In the genomic region with DNA sequence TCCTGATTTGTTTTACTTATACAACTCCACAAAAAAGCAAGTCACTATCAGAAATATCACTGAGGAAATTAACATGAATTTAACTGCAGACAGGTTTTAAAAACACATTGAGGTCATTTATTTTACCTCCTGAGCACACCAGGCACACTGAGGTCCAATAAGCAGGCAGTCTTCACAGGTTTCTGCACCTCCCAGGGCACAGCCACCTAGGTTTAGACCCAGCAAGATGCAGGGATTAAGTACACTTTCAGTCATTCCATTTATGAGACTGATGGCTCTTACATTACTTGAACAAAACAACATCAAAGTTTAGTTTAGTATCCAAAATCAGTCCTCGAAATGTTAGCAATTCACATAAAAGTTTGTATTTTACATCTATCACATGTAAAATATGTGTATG, we compare ENCODE assay signal across 29 cellular contexts. TPM values are rescaled to one million over a fixed set of nuclear protein-coding genes. Genes with fewer than 3 reads are reported as not detected.
DNase-seq lines count a peak whose midpoint lies in the region; ATAC-seq and TF ChIP-seq lines count a peak whose summit lies in the region.
"Had no signal": no experiment of that assay in that cellular context is flagged by ENCODE, and none has a peak within 500 bp of the region (broad histone marks: within the 10 kb centered on the region; RNA-seq: fewer than 3 reads in every experiment).

No MANE protein-coding gene starts in this region.

- no peaks in the 10 kb centered on the region for H3F3A ChIP-seq in smooth muscle cell (ENCODE audit: low read depth)

- H3K4me3 ChIP-seq in Panc1 (ENCODE audit: low read depth in 2 of 2, low read length in 2 of 2) (no peak overlapping the region), epithelial cell of proximal tubule (ENCODE audit: low read depth, low read length) (peak overlapping the region; percentile 34), lung (no peak overlapping the region), smooth muscle cell (peak overlapping the region; percentile 46)
- H3K4me3 ChIP-seq: GM12878 had no signal

- POLR2A ChIA-PET in Panc1 (lab: Charles Lee) = no interaction called here
- POLR2A ChIA-PET in activated CD4-positive, alpha-beta T cell treated with anti-CD3 and anti-CD28 coated beads for 36 hours (lab: Charles Lee) = no interaction called here

- no TSS peak for BruUV-seq in Panc1 (replicated peaks; lab: Mats Ljungman, UMichigan)

- H3K4me3 Mint-ChIP-seq in activated CD4-positive, alpha-beta T cell treated with anti-CD3 and anti-CD28 coated beads for 36 hours = no peak overlapping the region
- H3K4me3 Mint-ChIP-seq: activated naive CD4-positive, alpha-beta T cell treated with anti-CD3 and anti-CD28 coated beads for 36 hours; HFFc6; neural crest cell; T-helper 1 cell treated with Interleukin-12 subunit alpha and Interleukin-12 subunit beta and Interleukin-4 antibody, amounts not matched to agents 30 μg/mL and 1 μg/mL, for 36 hours had no signal

- H3K9me3 Mint-ChIP-seq in activated CD4-positive, alpha-beta T cell treated with anti-CD3 and anti-CD28 coated beads for 36 hours (ENCODE audit: low read depth) = no peaks in the 10 kb centered on the region
- H3K9me3 Mint-ChIP-seq: activated naive CD4-positive, alpha-beta T cell treated with anti-CD3 and anti-CD28 coated beads for 36 hours; HFFc6; T-helper 1 cell treated with Interleukin-12 subunit alpha and Interleukin-12 subunit beta and Interleukin-4 antibody, amounts not matched to agents 30 μg/mL and 1 μg/mL, for 36 hours had no signal

- peak overlapping the region; percentile 59 for H3K9ac ChIP-seq in smooth muscle cell (ENCODE audit: low read depth)

- no peaks in the 10 kb centered on the region for H3K27me3 Mint-ChIP-seq in activated CD4-positive, alpha-beta T cell treated with anti-CD3 and anti-CD28 coated beads for 36 hours

- no peaks in the 10 kb centered on the region for H3K36me3 Mint-ChIP-seq in activated CD4-positive, alpha-beta T cell treated with anti-CD3 and anti-CD28 coated beads for 36 hours (ENCODE audit: low read depth)

- H4K20me1 ChIP-seq in smooth muscle cell (ENCODE audit: low read depth) = no peaks in the 10 kb centered on the region

- in situ Hi-C loops in Panc1 (cut with HindIII; ENCODE audit: low pct_unique_long_range_greater_than_20kb, low sequenced_read_pairs) = no loop called here

- no peak overlapping the region for H2AFZ ChIP-seq in smooth muscle cell (ENCODE audit: low read depth)

- H3K27me3 ChIP-seq in Panc1 (ENCODE audit: control insufficient read depth, insufficient read depth, low read length) = no peaks in the 10 kb centered on the region
- no peaks in the 10 kb centered on the region for H3K27me3 ChIP-seq in lung (ENCODE audit: control insufficient read depth, insufficient read depth)
- no peaks in the 10 kb centered on the region for H3K27me3 ChIP-seq in smooth muscle cell (ENCODE audit: low read depth)

- peak overlapping the region; percentile 62 for H3K4me2 ChIP-seq in smooth muscle cell

- H3K4me1 ChIP-seq in Panc1 (ENCODE audit: control insufficient read depth, insufficient read depth, low read length) (peaks cover 5% of the 10 kb centered on the region), lung (ENCODE audit: control insufficient read depth in 2 of 2, insufficient read depth in 2 of 2, low read length in 2 of 2) (peaks cover 2 to 3% of the 10 kb centered on the region in 2 donors), smooth muscle cell (ENCODE audit: low read depth) (no peaks in the 10 kb centered on the region)

- H3K36me3 ChIP-seq in Panc1 (ENCODE audit: control insufficient read depth, insufficient read depth, low read length) (no peaks in the 10 kb centered on the region), lung (ENCODE audit: control insufficient read depth in 2 of 2, insufficient read depth in 2 of 2, low read length in 2 of 2) (no peaks in the 10 kb centered on the region), smooth muscle cell (ENCODE audit: low read depth) (no peaks in the 10 kb centered on the region)

- no peak for TF ChIP-seq CTCF in Panc1 (IDR thresholded peaks at IDR 0.05)
- no peak for TF ChIP-seq CTCF in epithelial cell of proximal tubule (conservative IDR thresholded peaks at IDR 0.05; ENCODE audit: low read depth, low read length)
- no peak for TF ChIP-seq CTCF in lung (IDR thresholded peaks at IDR 0.05; ENCODE audit: control extremely low read depth, extremely low read depth)
- no peak for TF ChIP-seq CTCF in smooth muscle cell (IDR thresholded peaks at IDR 0.05; ENCODE audit: borderline replicate concordance, insufficient read depth, poor library complexity, severe bottlenecking)

- no peak for ATAC-seq in Panc1
- ATAC-seq in lung (ENCODE audit: insufficient read depth, low FRiP score) = peak; percentile 28
- ATAC-seq in activated CD4-positive, alpha-beta T cell treated with anti-CD3 and anti-CD28 coated beads for 36 hours = no peak
- ATAC-seq: GM12878 had no signal

- 71 to 85% methylated on average over 1 of the region's 1 CpG for WGBS in lung, 2 donors
- WGBS in smooth muscle cell (ENCODE audit: low lambda C conversion rate) = 72% methylated on average over 1 of the region's 1 CpG

- no peak for DNase-seq in Panc1 (ENCODE audit: low read depth, low spot score)
- no peak for DNase-seq in epithelial cell of proximal tubule (ENCODE audit: low read depth)
- DNase-seq in lung (ENCODE audit: low spot score) = no peak
- no peak for DNase-seq in smooth muscle cell (lab: John Stamatoyannopoulos, UW; ENCODE audit: unreplicated experiment)
- DNase-seq in NCI-H146 treated with DMSO at 0.1 percent for 48 hours (lab: John Stamatoyannopoulos, UW; ENCODE audit: unreplicated experiment) = no peak
- DNase-seq in activated CD4-positive, alpha-beta T cell treated with anti-CD3 and anti-CD28 coated beads for 36 hours = no peak
- no peak for DNase-seq in Kasumi-1 (lab: John Stamatoyannopoulos, UW)
- DNase-seq in iPS-NIHi11 (ENCODE audit: low spot score) = no peak
- DNase-seq: activated CD4-positive, alpha-beta T cell treated with anti-CD3 and anti-CD28 coated beads for 4 hours; activated naive CD4-positive, alpha-beta T cell treated with anti-CD3 and anti-CD28 coated beads for 36 hours; activated T-cell treated with anti-CD3 and anti-CD28 coated beads, Interleukin-2, amount 50 U/mL, for 48 hours; caudate nucleus; dermis blood vessel endothelial cell; DND-41; HFFc6; hypothalamus; midbrain; NCI-H1105; NCI-H2081; NCI-H446; OCI-M1; stimulated activated CD4-positive, alpha-beta T cell treated with anti-CD3 and anti-CD28 coated beads, Interleukin-2, amount 100 ng/mL, for 48 hours; stimulated activated naive CD4-positive, alpha-beta T cell had no signal

- H3K27ac Mint-ChIP-seq in activated CD4-positive, alpha-beta T cell treated with anti-CD3 and anti-CD28 coated beads for 36 hours = no peak overlapping the region
- H3K27ac Mint-ChIP-seq: activated naive CD4-positive, alpha-beta T cell treated with anti-CD3 and anti-CD28 coated beads for 36 hours; HFFc6; T-helper 1 cell treated with Interleukin-12 subunit alpha and Interleukin-12 subunit beta and Interleukin-4 antibody, amounts not matched to agents 30 μg/mL and 1 μg/mL, for 36 hours had no signal

- CTCF ChIA-PET in Panc1 (lab: Charles Lee) = no interaction called here
- CTCF ChIA-PET in activated CD4-positive, alpha-beta T cell treated with anti-CD3 and anti-CD28 coated beads for 36 hours (lab: Charles Lee) = no interaction called here

- no peaks in the 10 kb centered on the region for H3K4me1 Mint-ChIP-seq in activated CD4-positive, alpha-beta T cell treated with anti-CD3 and anti-CD28 coated beads for 36 hours
- H3K4me1 Mint-ChIP-seq: neural crest cell had no signal

- H3K79me2 ChIP-seq in smooth muscle cell (ENCODE audit: low read depth) = no peaks in the 10 kb centered on the region

- H3K27ac ChIP-seq in Panc1 (ENCODE audit: low read length) (peak overlapping the region; percentile 51; the same call in 1 of the 2 replicates), lung (ENCODE audit: low read depth in 1 of 2, low read length in 1 of 2) (peak overlapping the region in 1 of 2 donors; percentile 74), smooth muscle cell (ENCODE audit: low read depth) (peak overlapping the region; percentile 55)

- intact Hi-C loops in Panc1 (cut with micrococcal nuclease; ENCODE audit: unreplicated experiment) = no loop called here
- intact Hi-C loops in activated CD4-positive, alpha-beta T cell treated with anti-CD3 and anti-CD28 coated beads for 36 hours (cut with DNase I, micrococcal nuclease) = no loop called here

- no peaks in the 10 kb centered on the region for H3K9me3 ChIP-seq in Panc1 (ENCODE audit: control insufficient read depth, insufficient read depth, low read depth, low read length)
- no peaks in the 10 kb centered on the region for H3K9me3 ChIP-seq in lung (ENCODE audit: control insufficient read depth in 2 of 2, insufficient read depth in 1 of 2, low read length in 1 of 2)
- no peaks in the 10 kb centered on the region for H3K9me3 ChIP-seq in smooth muscle cell (replicated peaks; ENCODE audit: low read depth)

RNA-seq across cellular contexts. Expression of a gene that starts 1.0 kb away (rescaled TPM):
- 0.08 TPM for total RNA-seq in Panc1 (2021; ENCODE audit: unreplicated experiment)
- not detected for polyA plus RNA-seq in Panc1 (2012; ENCODE audit: insufficient read length)
- 35.3 and 50.4 TPM in 2 replicates for total RNA-seq in epithelial cell of proximal tubule
- 100 to 1,000 TPM in 1 of 2 donors, 10 to 100 TPM in 1; 46.3 to 141 TPM for total RNA-seq in lung
- polyA plus RNA-seq in lung = 10 to 100 TPM; 35.1 to 37.4 TPM
- 175 and 181 TPM in 2 replicates for total RNA-seq in smooth muscle cell
- polyA plus RNA-seq in smooth muscle cell = 15.2 and 85.3 TPM in 2 replicates
- total RNA-seq in activated CD4-positive, alpha-beta T cell treated with anti-CD3 and anti-CD28 coated beads for 36 hours = not detected
- total RNA-seq: A673; activated naive CD4-positive, alpha-beta T cell treated with anti-CD3 and anti-CD28 coated beads for 36 hours; endothelial cell of umbilical vein; GM12878; neural crest cell; posterior vena cava had no signal

Comparison
In these comparisons a context has a peak if more than half of its experiments do, and no peak if none do; other contexts are left out.
1. H3K4me3 ChIP-seq: peak in epithelial cell of proximal tubule (single experiment) and smooth muscle cell (single experiment); none in Panc1 (0 of 2) and lung (single experiment).
2. RNA of a gene that starts 1.0 kb away (total RNA-seq): 175 to 181 TPM in smooth muscle cell, 46.3 to 141 TPM in lung and 35.3 to 50.4 TPM in epithelial cell of proximal tubule; 0.08 TPM in Panc1 (single experiment) and not detected in activated CD4-positive, alpha-beta T cell treated with anti-CD3 and anti-CD28 coated beads for 36 hours; every median in the first group is over 10 times any median in the second.